In the genomic region with DNA sequence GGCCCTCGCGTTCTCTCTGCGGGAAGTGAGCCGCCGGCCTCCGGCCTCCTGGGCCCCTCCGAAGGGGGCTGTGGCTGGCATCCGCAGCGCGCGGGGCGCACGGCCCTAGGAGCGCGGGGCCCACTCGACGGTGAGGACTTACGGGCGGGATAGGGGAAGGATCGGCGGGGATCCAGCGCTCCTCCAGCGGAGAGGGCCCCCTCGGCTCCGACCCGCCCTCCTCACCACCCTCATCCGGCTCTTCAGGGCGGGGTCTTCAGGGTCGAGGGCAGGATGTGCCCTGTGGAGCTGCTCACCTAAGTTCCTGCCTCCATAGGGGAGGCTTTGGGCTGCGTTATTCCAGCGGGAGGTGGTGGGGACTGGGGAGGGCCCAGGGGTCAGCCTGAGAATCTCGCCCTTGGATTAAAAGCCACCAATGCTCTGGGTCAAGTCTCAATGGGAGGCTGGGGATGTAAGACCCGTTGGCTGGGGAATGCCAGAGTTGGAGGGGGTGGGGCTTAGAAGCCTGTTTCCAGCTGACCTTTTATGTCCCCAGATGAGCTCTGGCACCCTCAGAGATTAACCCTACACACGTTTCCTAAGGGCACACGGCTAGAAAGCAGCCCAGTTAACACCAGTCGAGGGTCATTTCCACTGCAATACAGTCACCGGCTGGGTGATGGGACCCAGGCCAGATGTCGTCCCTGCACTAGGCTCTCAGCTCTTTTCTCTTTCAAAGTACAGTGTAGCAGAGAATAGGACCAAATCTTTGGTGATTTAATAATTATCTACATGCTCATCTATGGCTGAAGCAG, we compare ENCODE assay signal across 8 cellular contexts. TPM values are rescaled to one million over a fixed set of nuclear protein-coding genes. Genes with fewer than 3 reads are reported as not detected.
DNase-seq lines count a peak whose midpoint lies in the region; ATAC-seq and TF ChIP-seq lines count a peak whose summit lies in the region.

No MANE protein-coding gene starts in this region.

- peak overlapping the region in 2 of 11 experiments; percentile 18 to 58; a peak in 2 of 22 replicates for H3K27ac ChIP-seq in BLaER1 treated with 17β-estradiol and CSF1 and Interleukin-3, amounts not matched to agents 10 nM and 100 nM
- H3K27ac ChIP-seq in HUES6 (ENCODE audit: low read depth, low read length): no peak overlapping the region
- peak overlapping the region; percentile 63 for H3K27ac ChIP-seq in muscle layer of colon (ENCODE audit: low read depth, low read length)

- H3K9ac ChIP-seq in BLaER1 treated with 17β-estradiol and CSF1 and Interleukin-3, amounts not matched to agents 10 nM and 100 nM: peak overlapping the region; percentile 49 to 78 (median 72); a peak in 21 of 22 replicates
- H3K9ac ChIP-seq in HUES6 (ENCODE audit: low read length) (peak overlapping the region; percentile 63), muscle layer of colon (ENCODE audit: low read length) (peak overlapping the region; percentile 21)

- peak overlapping the region; percentile 32 for H3K27ac Mint-ChIP-seq in chondrocyte (ENCODE audit: unreplicated experiment)

- peaks cover 10 to 52% (median 39%) of the 10 kb centered on the region in 10 experiments for H3K4me1 ChIP-seq in BLaER1 treated with 17β-estradiol and CSF1 and Interleukin-3, amounts not matched to agents 10 nM and 100 nM
- H3K4me1 ChIP-seq in HUES6 (ENCODE audit: control insufficient read depth, insufficient read depth, low read length) (peaks cover 14% of the 10 kb centered on the region), muscle layer of colon (ENCODE audit: insufficient read depth, low read length) (peaks cover 18% of the 10 kb centered on the region)

- TF ChIP-seq CTCF in chondrocyte (IDR thresholded peaks at IDR 0.05): no peak

- ATAC-seq in HG02759 (IDR thresholded peaks at IDR 0.05; ENCODE audit: unreplicated experiment): no peak

- peaks cover 52 to 72% (median 60%) of the 10 kb centered on the region in 11 experiments for H3K27me3 ChIP-seq in BLaER1 treated with 17β-estradiol and CSF1 and Interleukin-3, amounts not matched to agents 10 nM and 100 nM
- peaks cover 95% of the 10 kb centered on the region for H3K27me3 ChIP-seq in HUES6 (ENCODE audit: control insufficient read depth, insufficient read depth, low read length)
- H3K27me3 ChIP-seq in muscle layer of colon (ENCODE audit: control insufficient read depth in 1 of 2, insufficient read depth in 2 of 2, low read length in 2 of 2): peaks cover 19 to 54% of the 10 kb centered on the region in 2 donors

- H3K27me3 Mint-ChIP-seq in chondrocyte (ENCODE audit: low read depth): no peaks in the 10 kb centered on the region

- peak overlapping the region; percentile 60 to 72 (median 67) for H3K4me3 ChIP-seq in BLaER1 treated with 17β-estradiol and CSF1 and Interleukin-3, amounts not matched to agents 10 nM and 100 nM
- H3K4me3 ChIP-seq in HUES6 (ENCODE audit: low read depth, low read length) (peak overlapping the region; percentile 77), muscle layer of colon (ENCODE audit: low read depth in 1 of 2, low read length in 2 of 2) (peak overlapping the region; percentile 55 to 66)

- no peaks in the 10 kb centered on the region for H3K36me3 Mint-ChIP-seq in chondrocyte (ENCODE audit: low read depth)

- H3K36me3 ChIP-seq in BLaER1 treated with 17β-estradiol and CSF1 and Interleukin-3, amounts not matched to agents 10 nM and 100 nM: no peaks in the 10 kb centered on the region
- no peaks in the 10 kb centered on the region for H3K36me3 ChIP-seq in HUES6 (ENCODE audit: control insufficient read depth, insufficient read depth, low read length)
- no peaks in the 10 kb centered on the region for H3K36me3 ChIP-seq in muscle layer of colon (ENCODE audit: insufficient read depth, low read length)

- H4K20me1 ChIP-seq in BLaER1 treated with 17β-estradiol and CSF1 and Interleukin-3, amounts not matched to agents 10 nM and 100 nM: peaks cover 0 to 36% (median 18%) of the 10 kb centered on the region in 11 experiments; a peak in 16 of 22 replicates

- peak overlapping the region; percentile 70 for H3K4me3 Mint-ChIP-seq in chondrocyte (ENCODE audit: unreplicated experiment)

- peaks cover 0 to 5% (median 0%) of the 10 kb centered on the region in 11 experiments; a peak in 2 of 22 replicates for H3K9me3 ChIP-seq in BLaER1 treated with 17β-estradiol and CSF1 and Interleukin-3, amounts not matched to agents 10 nM and 100 nM (replicated peaks in 1 of 11)
- H3K9me3 ChIP-seq in HUES6 (ENCODE audit: control insufficient read depth, insufficient read depth, low read depth, low read length): no peaks in the 10 kb centered on the region
- H3K9me3 ChIP-seq in muscle layer of colon (ENCODE audit: low read length): no peaks in the 10 kb centered on the region

- peaks cover 29% of the 10 kb centered on the region for H3K4me1 Mint-ChIP-seq in chondrocyte (ENCODE audit: low read depth)

- H3K4me2 ChIP-seq in BLaER1 treated with 17β-estradiol and CSF1 and Interleukin-3, amounts not matched to agents 10 nM and 100 nM: peak overlapping the region; percentile 86 to 99 (median 96)

- no peaks in the 10 kb centered on the region for H3K9me3 Mint-ChIP-seq in chondrocyte (ENCODE audit: low read depth)

- DNase-seq in chondrocyte (ENCODE audit: low spot score): peak; percentile 63
- DNase-seq in effector CD8-positive, alpha-beta T cell (lab: John Stamatoyannopoulos, UW): no peak
- DNase-seq in activated CD8-positive, alpha-beta memory T cell treated with anti-CD3 and anti-CD28 coated beads, Interleukin-2, amount 50 U/mL, for 4 hours: no peak
- no peak for DNase-seq in activated effector memory CD4-positive, alpha-beta T cell treated with anti-CD3 and anti-CD28 coated beads, Interleukin-2, amount 50 U/mL, for 16 hours

RNA-seq across cellular contexts. Expression of a gene that starts 13.4 kb away (rescaled TPM):
- 2.0 to 8.6 TPM (median 8.4 TPM) in 3 replicates for total RNA-seq in chondrocyte

RNA-seq across cellular contexts. Expression of a gene that starts 39.2 kb away (rescaled TPM):
- total RNA-seq in chondrocyte: not detected in 3 replicates

Comparison
In these comparisons a context has a peak if more than half of its experiments do, and no peak if none do; other contexts are left out.
1. H3K9ac ChIP-seq: peak in every context shown above with its lines; median percentile 72 in BLaER1 treated with 17β-estradiol and CSF1 and Interleukin-3, amounts not matched to agents 10 nM and 100 nM; 63 in HUES6; 21 in muscle layer of colon.